ENCODE assay signal across 2 cellular contexts in genomic region chr6:7319406-7319805, GRCh38.
TF ChIP-seq lines count a peak whose summit lies in the region.

No MANE protein-coding gene starts in this region.

TF ChIP-seq in K562, 482 proteins besides CTCF, POLR2A, EP300 and RAD21:
- TF ChIP-seq BCOR (IDR thresholded peaks at IDR 0.05) (0 out of 2 replicates have a peak, but pooled peaks have one; percentile 14), ZNF121 (CRISPR knock-in tag; conservative IDR thresholded peaks at IDR 0.05) (peak; percentile 85), RBM25 (IDR thresholded peaks at IDR 0.05; ENCODE audit: low read depth, low read length, severe bottlenecking) (peak; percentile 12)

TF ChIP-seq in HepG2, 621 proteins besides CTCF, POLR2A, EP300 and RAD21:
- TF ChIP-seq ZNF121 (CRISPR knock-in tag; IDR thresholded peaks at IDR 0.05), result peak; percentile 53; the same call in 1 of the 2 replicates
TF ChIP-seq in HepG2: peak in this region for 1; not testable (repeated sequence) for 620.
